ENCODE assay signal across 10 cellular contexts in genomic region chr1:206052231-206052865, GRCh38. TPM values are rescaled to one million over a fixed set of nuclear protein-coding genes. Genes with fewer than 3 reads are reported as not detected.
A peak's percentile ranks its signal among the peaks of the same experiment; 100 is the strongest.
DNase-seq lines count a peak whose midpoint lies in the region; ATAC-seq, FAIRE-seq and TF ChIP-seq lines count a peak whose summit lies in the region.
"Not testable (repeated sequence)": the region's sequence is repeated elsewhere in the genome, so short reads cannot be mapped to it uniquely, and the experiment has no call there.
"Had no signal": no experiment of that assay in that cellular context is flagged by ENCODE, and none has a peak within 500 bp of the region (broad histone marks: within the 10 kb centered on the region; RNA-seq: fewer than 3 reads in every experiment).

No MANE protein-coding gene starts in this region.

- H3K79me1 ChIP-seq in mesenchymal stem cell (replicated peaks; ENCODE audit: low read length, poor library complexity, severe bottlenecking), result not testable (repeated sequence)

- H3K36me3 ChIP-seq in OCI-LY3 (replicated peaks; ENCODE audit: low read depth, low read length), result peaks cover 55% of the 10 kb centered on the region
- H3K36me3 ChIP-seq in mesenchymal stem cell (ENCODE audit: control insufficient read depth in 1 of 2, insufficient read depth in 2 of 2, low read depth in 1 of 2, low read length in 2 of 2), result not testable (repeated sequence)

- peak; percentile 12 for FAIRE-seq in endometrium (lab: Jason Lieb, UNC)

- H3K4me3 ChIP-seq in HL-60 (replicated peaks; ENCODE audit: insufficient read depth, low read length); mesenchymal stem cell (ENCODE audit: insufficient read depth in 1 of 2, low read depth in 1 of 2, low read length in 2 of 2): not testable (repeated sequence)
- H3K4me3 ChIP-seq in OCI-LY3 (ENCODE audit: low read length), result peak overlapping the region; percentile 80

- not testable (repeated sequence) for H3K14ac ChIP-seq in mesenchymal stem cell (ENCODE audit: low read length in 2 of 2)

- not testable (repeated sequence) for H3K23ac ChIP-seq in mesenchymal stem cell (ENCODE audit: low read length in 2 of 2)

- peak overlapping the region; percentile 84 for H3K4me2 ChIP-seq in OCI-LY3 (ENCODE audit: low read length)
- H3K4me2 ChIP-seq in mesenchymal stem cell (ENCODE audit: low read length, poor library complexity, severe bottlenecking), result not testable (repeated sequence)

- not testable (repeated sequence) for H4K8ac ChIP-seq in mesenchymal stem cell (ENCODE audit: low read length)

- not testable (repeated sequence) for H2AK5ac ChIP-seq in mesenchymal stem cell (ENCODE audit: low read length, severe bottlenecking)

- H3K9ac ChIP-seq in OCI-LY3 (ENCODE audit: low read length), result peak overlapping the region; percentile 98
- H3K9ac ChIP-seq in mesenchymal stem cell (ENCODE audit: low read length), result not testable (repeated sequence)

- not testable (repeated sequence) for H3K27me3 ChIP-seq in HL-60 (ENCODE audit: insufficient read depth, poor library complexity, severe bottlenecking); OCI-LY3 (ENCODE audit: low read depth, low read length)
- H3K27me3 ChIP-seq in mesenchymal stem cell (ENCODE audit: control insufficient read depth in 1 of 2, insufficient read depth in 1 of 2, low read length in 2 of 2), result peaks cover 0 to 15% of the 10 kb centered on the region in 2 experiments

- not testable (repeated sequence) for H3K27me3 Mint-ChIP-seq in Calu3 (ENCODE audit: unreplicated experiment); stimulated activated naive B cell treated with anti-CD40 and anti-IgM and Interleukin-4, amounts not matched to agents 10 μg/mL and 1 μg/mL and 100 μg/mL, for 72 hours

- not testable (repeated sequence) for H3K18ac ChIP-seq in mesenchymal stem cell (ENCODE audit: low read depth in 1 of 2, low read length in 2 of 2)

- peak overlapping the region; percentile 83 for H2BK5ac ChIP-seq in mesenchymal stem cell (ENCODE audit: low read depth, low read length, poor library complexity, severe bottlenecking)

- H3K9me3 ChIP-seq in OCI-LY3 (ENCODE audit: insufficient read depth, low read length); mesenchymal stem cell (ENCODE audit: control insufficient read depth, low read length): not testable (repeated sequence)

- H3K27ac Mint-ChIP-seq in Calu3 (ENCODE audit: unreplicated experiment), result peak overlapping the region; percentile 99
- H3K27ac Mint-ChIP-seq in stimulated activated naive B cell treated with anti-CD40 and anti-IgM and Interleukin-4, amounts not matched to agents 10 μg/mL and 1 μg/mL and 100 μg/mL, for 72 hours, result peak overlapping the region; percentile 95

- CTCF ChIA-PET in Calu3 (lab: Charles Lee), result interaction anchor here (0.9 to 2.3 kb wide), 5 partner anchors 13 to 134 kb away, joined by 3 to 6 read pairs (median 4); no protein-coding TSS in a partner anchor

- H3K27ac ChIP-seq in HL-60 (replicated peaks), result peak overlapping the region; percentile 71
- H3K27ac ChIP-seq in OCI-LY3 (ENCODE audit: low read length), result peak overlapping the region; percentile 96
- H3K27ac ChIP-seq in mesenchymal stem cell (ENCODE audit: low read length, poor library complexity, severe bottlenecking), result peak overlapping the region; percentile 98

- H3K4me1 Mint-ChIP-seq in Calu3 (ENCODE audit: low read depth, unreplicated experiment), result peaks cover 86% of the 10 kb centered on the region
- peaks cover 57 to 84% of the 10 kb centered on the region in 2 donors for H3K4me1 Mint-ChIP-seq in stimulated activated naive B cell treated with anti-CD40 and anti-IgM and Interleukin-4, amounts not matched to agents 10 μg/mL and 1 μg/mL and 100 μg/mL, for 72 hours

- H2AFZ ChIP-seq in OCI-LY3 (ENCODE audit: low read depth, low read length); mesenchymal stem cell (ENCODE audit: low read depth, low read length): not testable (repeated sequence)

- not testable (repeated sequence) for ATAC-seq in stimulated activated naive B cell treated with anti-CD40 and anti-IgM and Interleukin-4, amounts not matched to agents 10 μg/mL and 1 μg/mL and 100 μg/mL, for 72 hours (replicated peaks)

- not testable (repeated sequence) for H2BK15ac ChIP-seq in mesenchymal stem cell (ENCODE audit: low read depth, poor library complexity, severe bottlenecking)

- not testable (repeated sequence) for TF ChIP-seq CTCF in Calu3 (IDR thresholded peaks at IDR 0.05; ENCODE audit: unreplicated experiment); HL-60 (IDR thresholded peaks at IDR 0.05; ENCODE audit: insufficient read depth, low read length); OCI-LY3 (IDR thresholded peaks at IDR 0.05; ENCODE audit: low read depth, low read length)

- not testable (repeated sequence) for H2BK12ac ChIP-seq in mesenchymal stem cell (ENCODE audit: low read length in 2 of 2)

- not testable (repeated sequence) for H3K9me3 Mint-ChIP-seq in Calu3 (ENCODE audit: low read depth, unreplicated experiment); stimulated activated naive B cell treated with anti-CD40 and anti-IgM and Interleukin-4, amounts not matched to agents 10 μg/mL and 1 μg/mL and 100 μg/mL, for 72 hours

- peaks cover 73% of the 10 kb centered on the region for H3K36me3 Mint-ChIP-seq in Calu3 (ENCODE audit: insufficient read depth, unreplicated experiment)
- peaks cover 39 to 41% of the 10 kb centered on the region in 2 donors for H3K36me3 Mint-ChIP-seq in stimulated activated naive B cell treated with anti-CD40 and anti-IgM and Interleukin-4, amounts not matched to agents 10 μg/mL and 1 μg/mL and 100 μg/mL, for 72 hours

- 96% methylated on average over 3 of the region's 8 CpGs for WGBS in mesenchymal stem cell

- not testable (repeated sequence) for H3K4ac ChIP-seq in mesenchymal stem cell (ENCODE audit: low read depth in 1 of 2, low read length in 2 of 2)

- H3K79me2 ChIP-seq in OCI-LY3 (ENCODE audit: low read length), result peaks cover 86% of the 10 kb centered on the region

- not testable (repeated sequence) for H4K91ac ChIP-seq in mesenchymal stem cell (ENCODE audit: low read length)

- H4K20me1 ChIP-seq in OCI-LY3 (ENCODE audit: insufficient read depth, low read length), result not testable (repeated sequence)

- peak overlapping the region; percentile 94 for H3K4me3 Mint-ChIP-seq in Calu3 (ENCODE audit: low read depth, unreplicated experiment)
- H3K4me3 Mint-ChIP-seq in stimulated activated naive B cell treated with anti-CD40 and anti-IgM and Interleukin-4, amounts not matched to agents 10 μg/mL and 1 μg/mL and 100 μg/mL, for 72 hours, result peak overlapping the region; percentile 84 to 87

- not testable (repeated sequence) for DNase-seq in Calu3; HL-60 (ENCODE audit: low read depth in 1 of 2, low spot score in 1 of 2); mesenchymal stem cell
- DNase-seq in activated CD8-positive, alpha-beta memory T cell treated with anti-CD3 and anti-CD28 coated beads for 24 hours, result peak; percentile 26
- DNase-seq in stimulated activated naive B cell treated with anti-CD40 and anti-IgM and Interleukin-4, amounts not matched to agents 10 μg/mL and 1 μg/mL and 100 μg/mL, for 72 hours, result peak; percentile 57

- intact Hi-C loops in Calu3 (cut with micrococcal nuclease; ENCODE audit: unreplicated experiment), result not testable (repeated sequence)

- H2BK120ac ChIP-seq in mesenchymal stem cell (ENCODE audit: low read depth, low read length), result not testable (repeated sequence)

- H3K4me1 ChIP-seq in OCI-LY3 (ENCODE audit: low read length) (peaks cover 62% of the 10 kb centered on the region), mesenchymal stem cell (ENCODE audit: control insufficient read depth, insufficient read depth, low read depth, low read length) (peaks cover 12% of the 10 kb centered on the region)

- not testable (repeated sequence) for BruUV-seq in Calu3 (replicated peaks; lab: Mats Ljungman, UMichigan)

RNA-seq across cellular contexts. Expression of gene RHEX, which starts 0.6 kb away (rescaled TPM):
- total RNA-seq in Calu3 (2022), result 75.1 and 88.9 TPM in 2 replicates
- not detected for polyA plus RNA-seq in mesenchymal stem cell (2013, experiment 1 of 2)
- polyA plus RNA-seq in mesenchymal stem cell (2013, experiment 2 of 2), result not detected
- total RNA-seq: CD4-positive, CD25-positive, alpha-beta regulatory T cell; H4; PC-3 had no signal
- polyA plus RNA-seq: CD4-positive, CD25-positive, alpha-beta regulatory T cell had no signal

RNA-seq across cellular contexts. Expression of gene CTSE, which starts 28.7 kb away (rescaled TPM):
- total RNA-seq in Calu3 (2022), result 425 and 457 TPM in 2 replicates
- polyA plus RNA-seq in mesenchymal stem cell (2013, experiment 1 of 2), result not detected
- not detected for polyA plus RNA-seq in mesenchymal stem cell (2013, experiment 2 of 2)
- total RNA-seq: CD4-positive, CD25-positive, alpha-beta regulatory T cell; H4 had no signal
- polyA plus RNA-seq: CD4-positive, CD25-positive, alpha-beta regulatory T cell had no signal

RNA-seq across cellular contexts. Expression of gene RAB7B, which starts 49.2 kb away (rescaled TPM):
- total RNA-seq in Calu3 (2022), result 1.1 and 1.3 TPM in 2 replicates
- polyA plus RNA-seq in mesenchymal stem cell (2013, experiment 1 of 2), result 2.5 TPM
- polyA plus RNA-seq in mesenchymal stem cell (2013, experiment 2 of 2), result 2.5 TPM
- total RNA-seq: CD4-positive, CD25-positive, alpha-beta regulatory T cell; PC-3 had no signal
- polyA plus RNA-seq: CD4-positive, CD25-positive, alpha-beta regulatory T cell had no signal
